In the genomic region with DNA sequence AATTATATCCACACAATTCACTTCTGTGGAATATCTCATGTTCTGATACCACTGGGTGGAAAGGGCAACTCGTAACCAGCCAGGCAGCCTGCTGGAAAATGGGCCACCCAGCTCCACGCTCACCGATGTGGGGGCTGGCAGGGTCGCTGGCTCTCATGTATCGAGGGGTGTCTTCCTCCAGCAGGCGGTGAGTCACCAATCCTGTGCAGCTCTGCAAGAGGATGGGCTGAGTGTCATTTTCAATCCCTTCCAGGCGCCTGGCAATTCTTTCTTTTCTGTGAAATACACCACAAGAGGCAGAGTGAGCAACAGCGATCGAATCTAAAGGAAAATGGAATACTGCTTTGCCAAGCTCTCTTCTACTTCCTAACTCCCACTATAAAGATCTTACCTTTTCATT, we compare ENCODE assay signal across 15 cellular contexts.
A peak's percentile ranks its signal among the peaks of the same experiment; 100 is the strongest.
DNase-seq lines count a peak whose midpoint lies in the region; ATAC-seq, FAIRE-seq and TF ChIP-seq lines count a peak whose summit lies in the region.
"Had no signal": no experiment of that assay in that cellular context is flagged by ENCODE, and none has a peak within 500 bp of the region (broad histone marks: within the 10 kb centered on the region; RNA-seq: fewer than 3 reads in every experiment).

No MANE protein-coding gene starts in this region.

- peaks cover 3 to 50% of the 10 kb centered on the region in 2 donors for H3K36me3 ChIP-seq in left lung

- intact Hi-C loops in left lung (cut with DNase I) = no loop called here

- CTCF ChIA-PET in activated CD8-positive, alpha-beta T cell treated with anti-CD3 and anti-CD28 coated beads, Interleukin-2, amount 10 ng/mL, durations not matched to agents 7 days and 5 days (lab: Charles Lee) = interaction anchor here (1.0 to 1.9 kb wide), 6 partner anchors 29 to 180 kb away, joined by 3 to 7 read pairs (median 4); no protein-coding TSS in a partner anchor

- no peak overlapping the region for H3K4me3 ChIP-seq in left lung
- H3K4me3 ChIP-seq: body of pancreas, GM12878, transverse colon had no signal

- peaks cover 0 to 5% of the 10 kb centered on the region in 2 donors for H3K4me1 ChIP-seq in left lung
- H3K4me1 ChIP-seq: body of pancreas had no signal

- peak; percentile 19 for FAIRE-seq in A204.1 (lab: Jason Lieb, UNC)
- FAIRE-seq: GM12878 had no signal

- DNase-seq in ELR (ENCODE audit: low read depth) (peak; percentile 72), left lung (no peak), LoVo (ENCODE audit: low spot score) (no peak), glomerular visceral epithelial cell (ENCODE audit: extremely low spot score) (no peak), mesenteric fat pad (ENCODE audit: low spot score) (no peak)
- DNase-seq in activated CD8-positive, alpha-beta T cell treated with anti-CD3 and anti-CD28 coated beads, Interleukin-2, amount 10 ng/mL, durations not matched to agents 7 days and 5 days = no peak
- DNase-seq: body of pancreas; CD8-positive, alpha-beta memory T cell; NCI-H2171 treated with DMSO at 0.1 percent for 48 hours; transverse colon had no signal

- no peaks in the 10 kb centered on the region for H3K9me3 ChIP-seq in left lung
- H3K9me3 ChIP-seq: body of pancreas, transverse colon had no signal

- ATAC-seq in activated CD8-positive, alpha-beta T cell treated with anti-CD3 and anti-CD28 coated beads, Interleukin-2, amount 10 ng/mL, durations not matched to agents 7 days and 5 days = no peak
- ATAC-seq in left lung (peak; percentile 8), HG03354 (IDR thresholded peaks at IDR 0.05; ENCODE audit: poor library complexity, severe bottlenecking, unreplicated experiment) (no peak)
- ATAC-seq: body of pancreas, GM12878, left lobe of liver had no signal

- no peaks in the 10 kb centered on the region for H3K9me3 Mint-ChIP-seq in activated CD8-positive, alpha-beta T cell treated with anti-CD3 and anti-CD28 coated beads, Interleukin-2, amount 10 ng/mL, durations not matched to agents 7 days and 5 days (ENCODE audit: insufficient read depth)
- H3K9me3 Mint-ChIP-seq: CD8-positive, alpha-beta memory T cell had no signal

- peaks cover 19% of the 10 kb centered on the region for H3K36me3 Mint-ChIP-seq in activated CD8-positive, alpha-beta T cell treated with anti-CD3 and anti-CD28 coated beads, Interleukin-2, amount 10 ng/mL, durations not matched to agents 7 days and 5 days (ENCODE audit: low read depth)

- no peak for TF ChIP-seq CTCF in left lung (IDR thresholded peaks at IDR 0.05)

- H3K27me3 ChIP-seq in left lung = no peaks in the 10 kb centered on the region
- H3K27me3 ChIP-seq: body of pancreas, transverse colon had no signal

- peaks cover 19% of the 10 kb centered on the region for H3K4me1 Mint-ChIP-seq in activated CD8-positive, alpha-beta T cell treated with anti-CD3 and anti-CD28 coated beads, Interleukin-2, amount 10 ng/mL, durations not matched to agents 7 days and 5 days (ENCODE audit: low read depth)
- H3K4me1 Mint-ChIP-seq: CD8-positive, alpha-beta memory T cell had no signal

- H3K27ac ChIP-seq in left lung = no peak overlapping the region

- POLR2A ChIA-PET in activated CD8-positive, alpha-beta T cell treated with anti-CD3 and anti-CD28 coated beads, Interleukin-2, amount 10 ng/mL, durations not matched to agents 7 days and 5 days (lab: Charles Lee) = no interaction called here

- no peak overlapping the region for H3K4me3 Mint-ChIP-seq in activated CD8-positive, alpha-beta T cell treated with anti-CD3 and anti-CD28 coated beads, Interleukin-2, amount 10 ng/mL, durations not matched to agents 7 days and 5 days
- H3K4me3 Mint-ChIP-seq: CD8-positive, alpha-beta memory T cell had no signal

- no peaks in the 10 kb centered on the region for H3K27me3 Mint-ChIP-seq in activated CD8-positive, alpha-beta T cell treated with anti-CD3 and anti-CD28 coated beads, Interleukin-2, amount 10 ng/mL, durations not matched to agents 7 days and 5 days (ENCODE audit: low read depth)
- H3K27me3 Mint-ChIP-seq: CD8-positive, alpha-beta memory T cell; progenitor cell of endocrine pancreas had no signal

- H3K27ac Mint-ChIP-seq in activated CD8-positive, alpha-beta T cell treated with anti-CD3 and anti-CD28 coated beads, Interleukin-2, amount 10 ng/mL, durations not matched to agents 7 days and 5 days = peak overlapping the region; percentile 29
- H3K27ac Mint-ChIP-seq: CD8-positive, alpha-beta memory T cell had no signal
